In the genomic region with DNA sequence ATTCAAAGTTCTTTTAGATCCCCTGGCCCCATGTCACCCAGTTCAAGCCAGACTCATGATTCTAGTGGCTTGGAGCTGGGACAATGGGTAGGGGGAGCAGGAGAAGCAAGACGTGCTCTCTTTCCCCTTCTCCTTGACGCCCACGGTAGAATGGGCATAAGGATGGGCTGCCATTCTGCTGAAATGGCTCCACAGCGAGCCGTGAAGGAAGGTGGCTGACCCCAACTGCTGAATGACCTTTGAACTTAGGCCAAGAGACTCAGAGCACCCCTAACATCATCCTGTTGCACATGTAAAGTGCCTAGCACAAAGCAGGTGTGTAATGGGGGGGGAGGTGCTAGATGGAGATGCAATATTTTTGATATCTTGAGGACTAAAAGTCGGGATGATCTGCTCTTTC, we compare ENCODE assay signal across 19 cellular contexts. TPM values are rescaled to one million over a fixed set of nuclear protein-coding genes. Genes with fewer than 3 reads are reported as not detected.
A peak's percentile ranks its signal among the peaks of the same experiment; 100 is the strongest.
DNase-seq lines count a peak whose midpoint lies in the region; ATAC-seq, FAIRE-seq and TF ChIP-seq lines count a peak whose summit lies in the region.
"Had no signal": no experiment of that assay in that cellular context is flagged by ENCODE, and none has a peak within 500 bp of the region (broad histone marks: within the 10 kb centered on the region; RNA-seq: fewer than 3 reads in every experiment).

No MANE protein-coding gene starts in this region.

- no peaks in the 10 kb centered on the region for H3K36me3 Mint-ChIP-seq in activated T-helper 17 cell treated with anti-CD3 and anti-CD28 coated beads, Interleukin-2, amount 50 U/mL, for 72 hours (ENCODE audit: low read depth)
- no peaks in the 10 kb centered on the region for H3K36me3 Mint-ChIP-seq in naive thymus-derived CD8-positive, alpha-beta T cell
- H3K36me3 Mint-ChIP-seq: CD8-positive, alpha-beta T cell had no signal

- peak; percentile 0 for DNase-seq in RPMI8226
- DNase-seq in keratinocyte (ENCODE audit: low read depth, low spot score) = no peak
- DNase-seq in naive thymus-derived CD8-positive, alpha-beta T cell = no peak
- DNase-seq in NCI-H1048 (lab: John Stamatoyannopoulos, UW) = no peak
- DNase-seq in effector memory CD4-positive, alpha-beta T cell = no peak
- DNase-seq: BE2C; CD8-positive, alpha-beta T cell; COR-L47; DMS153; DMS79 treated with DMSO at 0.1 percent for 48 hours; EL; GOT3 had no signal

- H3K27ac ChIP-seq in keratinocyte (ENCODE audit: control insufficient read depth, insufficient read depth, low read length) = peak overlapping the region; percentile 99
- H3K27ac ChIP-seq in effector memory CD4-positive, alpha-beta T cell (ENCODE audit: insufficient read depth, low read length, poor library complexity, severe bottlenecking) = no peak overlapping the region

- H3K4me1 ChIP-seq in keratinocyte (ENCODE audit: control insufficient read depth, extremely low read depth, insufficient read depth, low read length) = peaks cover 60% of the 10 kb centered on the region
- H3K4me1 ChIP-seq in effector memory CD4-positive, alpha-beta T cell (ENCODE audit: control insufficient read depth, insufficient read depth, low read length, poor library complexity, severe bottlenecking) = no peaks in the 10 kb centered on the region
- H3K4me1 ChIP-seq: BE2C, HAP-1 had no signal

- no peaks in the 10 kb centered on the region for H3K9me3 ChIP-seq in keratinocyte (ENCODE audit: control insufficient read depth, low read depth, low read length)
- H3K9me3 ChIP-seq in effector memory CD4-positive, alpha-beta T cell (ENCODE audit: control insufficient read depth, low read length) = no peaks in the 10 kb centered on the region
- H3K9me3 ChIP-seq: A549, BE2C, HAP-1 had no signal

- no peak overlapping the region for H3K9ac ChIP-seq in keratinocyte (ENCODE audit: control insufficient read depth, extremely low read depth, insufficient read depth, low read length)

- H3K4me1 Mint-ChIP-seq in activated T-helper 17 cell treated with anti-CD3 and anti-CD28 coated beads, Interleukin-2, amount 50 U/mL, for 72 hours = peaks cover 15% of the 10 kb centered on the region
- peaks cover 0 to 7% (median under 1%) of the 10 kb centered on the region in 4 donors for H3K4me1 Mint-ChIP-seq in naive thymus-derived CD8-positive, alpha-beta T cell

- H3K27me3 Mint-ChIP-seq in activated T-helper 17 cell treated with anti-CD3 and anti-CD28 coated beads, Interleukin-2, amount 50 U/mL, for 72 hours = no peaks in the 10 kb centered on the region
- peaks cover 0 to 1% (median 0%) of the 10 kb centered on the region in 5 donors for H3K27me3 Mint-ChIP-seq in naive thymus-derived CD8-positive, alpha-beta T cell

- H3K27me3 ChIP-seq in keratinocyte (ENCODE audit: control insufficient read depth, extremely low read depth, insufficient read depth, low read length) = no peaks in the 10 kb centered on the region
- H3K27me3 ChIP-seq in effector memory CD4-positive, alpha-beta T cell (replicated peaks; ENCODE audit: control insufficient read depth, insufficient read depth, low read length, poor library complexity, severe bottlenecking) = no peaks in the 10 kb centered on the region
- H3K27me3 ChIP-seq: BE2C had no signal

- no peak overlapping the region for H3K4me3 Mint-ChIP-seq in activated T-helper 17 cell treated with anti-CD3 and anti-CD28 coated beads, Interleukin-2, amount 50 U/mL, for 72 hours
- H3K4me3 Mint-ChIP-seq in naive thymus-derived CD8-positive, alpha-beta T cell = no peak overlapping the region
- H3K4me3 Mint-ChIP-seq: CD14-positive monocyte; CD8-positive, alpha-beta T cell had no signal

- no peak for FAIRE-seq in keratinocyte (lab: Jason Lieb, UNC)
- FAIRE-seq: A549, D721Med, G401.6, GM12891 had no signal

- ATAC-seq in activated T-helper 17 cell treated with anti-CD3 and anti-CD28 coated beads, Interleukin-2, amount 50 U/mL, for 72 hours (replicated peaks) = no peak
- no peak for ATAC-seq in naive thymus-derived CD8-positive, alpha-beta T cell
- ATAC-seq: A549; CD8-positive, alpha-beta T cell had no signal

- H2AFZ ChIP-seq in keratinocyte (ENCODE audit: control insufficient read depth, low read length) = no peak overlapping the region

- H3K79me2 ChIP-seq in keratinocyte (ENCODE audit: control insufficient read depth, insufficient read depth, low read length) = peaks cover 2% of the 10 kb centered on the region

- H3K4me2 ChIP-seq in keratinocyte (ENCODE audit: control insufficient read depth, extremely low read depth, insufficient read depth, low read depth, low read length) = no peak overlapping the region
- H3K4me2 ChIP-seq: A549 had no signal

- H3K27ac Mint-ChIP-seq in activated T-helper 17 cell treated with anti-CD3 and anti-CD28 coated beads, Interleukin-2, amount 50 U/mL, for 72 hours = peak overlapping the region; percentile 2
- no peak overlapping the region for H3K27ac Mint-ChIP-seq in naive thymus-derived CD8-positive, alpha-beta T cell
- H3K27ac Mint-ChIP-seq: CD14-positive monocyte; CD8-positive, alpha-beta T cell had no signal

- no peaks in the 10 kb centered on the region for H4K20me1 ChIP-seq in keratinocyte (ENCODE audit: control insufficient read depth, extremely low read depth, insufficient read depth, low read length)

- dilution Hi-C loops in keratinocyte (cut with MboI; ENCODE audit: extremely low pct_ligation_motif_present, low sequenced_read_pairs) = no loop called here

- H3K9me3 Mint-ChIP-seq in activated T-helper 17 cell treated with anti-CD3 and anti-CD28 coated beads, Interleukin-2, amount 50 U/mL, for 72 hours = no peaks in the 10 kb centered on the region
- no peaks in the 10 kb centered on the region for H3K9me3 Mint-ChIP-seq in naive thymus-derived CD8-positive, alpha-beta T cell
- H3K9me3 Mint-ChIP-seq: CD14-positive monocyte; CD8-positive, alpha-beta T cell had no signal

- no peaks in the 10 kb centered on the region for H3K36me3 ChIP-seq in keratinocyte (ENCODE audit: control insufficient read depth in 2 of 2, extremely low read depth in 1 of 2, insufficient read depth in 2 of 2, low read length in 2 of 2)
- H3K36me3 ChIP-seq in effector memory CD4-positive, alpha-beta T cell (ENCODE audit: control insufficient read depth, insufficient read depth, low read length) = no peaks in the 10 kb centered on the region
- H3K36me3 ChIP-seq: BE2C, HAP-1 had no signal

- POLR2A ChIA-PET in naive thymus-derived CD8-positive, alpha-beta T cell (lab: Charles Lee) = no interaction called here

- no peak overlapping the region for H3K4me3 ChIP-seq in keratinocyte (ENCODE audit: control insufficient read depth in 2 of 3, extremely low read depth in 1 of 3, insufficient read depth in 2 of 3, low read depth in 1 of 3, low read length in 3 of 3)
- H3K4me3 ChIP-seq in effector memory CD4-positive, alpha-beta T cell (ENCODE audit: insufficient read depth, low read depth, low read length, poor library complexity, severe bottlenecking) = no peak overlapping the region
- H3K4me3 ChIP-seq: A549, HAP-1 had no signal

- H3K9me1 ChIP-seq in keratinocyte (ENCODE audit: control insufficient read depth, extremely low read depth, insufficient read depth, low read length) = no peaks in the 10 kb centered on the region

- no peak for TF ChIP-seq CTCF in keratinocyte (optimal IDR thresholded peaks at IDR 0.05 in 1 of 3, IDR thresholded peaks at IDR 0.05 in 1 of 3, conservative IDR thresholded peaks at IDR 0.05 in 1 of 3; ENCODE audit: extremely low read depth in 1 of 3, insufficient read depth in 2 of 3, low read length in 3 of 3)

RNA-seq across cellular contexts. Expression of a gene that starts 15.8 kb away (rescaled TPM):
- total RNA-seq in activated T-helper 17 cell treated with anti-CD3 and anti-CD28 coated beads, Interleukin-2, amount 50 U/mL, for 72 hours = 10 to 100 TPM; 68.3 to 77.1 TPM
- 53.3 to 67.4 TPM (median 61.6 TPM) in 3 replicates for polyA plus RNA-seq in keratinocyte
- 14.0 TPM for polyA plus RNA-seq in keratinocyte (2011; ENCODE audit: low read depth)
- 71.8 and 85.6 TPM in 2 replicates for polyA plus RNA-seq in keratinocyte (2011; cell fraction: cytosol; rRNA removed)
- 107 and 110 TPM in 2 replicates for polyA plus RNA-seq in keratinocyte (2011; cell fraction: nucleus; rRNA removed)
- 42.2 and 66.1 TPM in 2 replicates for polyA plus RNA-seq in keratinocyte (2012; ENCODE audit: low replicate concordance)
- 65.6 to 73.7 TPM (median 70.3 TPM) in 3 replicates for polyA minus RNA-seq in keratinocyte
- 61.6 TPM for polyA minus RNA-seq in keratinocyte (2011; cell fraction: cytosol; rRNA and poly(A)+ RNA removed)
- 38.7 and 64.7 TPM in 2 replicates for polyA minus RNA-seq in keratinocyte (2011; cell fraction: nucleus; rRNA and poly(A)+ RNA removed)
- 10 to 100 TPM; 53.8 to 56.7 TPM for total RNA-seq in naive thymus-derived CD8-positive, alpha-beta T cell
- 10 to 100 TPM; 29.1 to 31.9 (median 29.4) TPM for polyA plus RNA-seq in naive thymus-derived CD8-positive, alpha-beta T cell
